Comparison of ENCODE assay signal across 8 cellular contexts in genomic region chr3:133570139-133570936, GRCh38. TPM values are rescaled to one million over a fixed set of nuclear protein-coding genes. Genes with fewer than 3 reads are reported as not detected.
A peak's percentile ranks its signal among the peaks of the same experiment; 100 is the strongest.
DNase-seq lines count a peak whose midpoint lies in the region; ATAC-seq lines count a peak whose summit lies in the region.

No MANE protein-coding gene starts in this region.

- no peaks in the 10 kb centered on the region for H3K9me3 ChIP-seq in HUES48 (ENCODE audit: control insufficient read depth, insufficient read depth, low read length)
- no peaks in the 10 kb centered on the region for H3K9me3 ChIP-seq in muscle layer of duodenum (ENCODE audit: control insufficient read depth in 1 of 2, low read length in 2 of 2)

- no peak overlapping the region; the same call in 1 of the 2 replicates for H3K9ac ChIP-seq in HUES48 (ENCODE audit: low read depth, low read length)

- DNase-seq in AG08396 (ENCODE audit: low spot score) = peak; percentile 53
- DNase-seq in dermis microvascular lymphatic vessel endothelial cell (ENCODE audit: low read depth in 2 of 2) = peak; percentile 87 to 95
- DNase-seq in NCI-H748 treated with DMSO at 0.1 percent for 48 hours (lab: John Stamatoyannopoulos, UW) = no peak
- no peak for DNase-seq in GOT3 (lab: John Stamatoyannopoulos, UW)
- DNase-seq in activated naive CD4-positive, alpha-beta T cell treated with anti-CD3 and anti-CD28 coated beads, Interleukin-2, amount 50 U/mL, for 16 hours = no peak

- H3K36me3 ChIP-seq in HUES48 (ENCODE audit: control insufficient read depth, insufficient read depth, low read length) (peaks cover 5% of the 10 kb centered on the region), muscle layer of duodenum (ENCODE audit: control insufficient read depth in 1 of 2, insufficient read depth in 2 of 2, low read length in 2 of 2) (no peaks in the 10 kb centered on the region)

- ATAC-seq in HG03039 (IDR thresholded peaks at IDR 0.05; ENCODE audit: unreplicated experiment) = no peak

- H3K4me3 ChIP-seq in HUES48 (ENCODE audit: low read depth, low read length) (no peak overlapping the region), muscle layer of duodenum (ENCODE audit: low read depth in 1 of 2, low read length in 2 of 2) (no peak overlapping the region)

- H3K27me3 ChIP-seq in HUES48 (ENCODE audit: control insufficient read depth, insufficient read depth, low read length) = no peaks in the 10 kb centered on the region
- no peaks in the 10 kb centered on the region for H3K27me3 ChIP-seq in muscle layer of duodenum (ENCODE audit: low read depth, low read length)

- H3K4me1 ChIP-seq in HUES48 (ENCODE audit: control insufficient read depth, insufficient read depth, low read length) = peaks cover 16% of the 10 kb centered on the region
- H3K4me1 ChIP-seq in muscle layer of duodenum (ENCODE audit: control insufficient read depth in 1 of 2, insufficient read depth in 2 of 2, low read length in 2 of 2) = peaks cover 12 to 15% of the 10 kb centered on the region in 2 donors

- peak overlapping the region; percentile 68 for H3K27ac ChIP-seq in HUES48 (ENCODE audit: low read depth, low read length)
- peak overlapping the region; percentile 21 for H3K27ac ChIP-seq in muscle layer of duodenum (ENCODE audit: low read length)

RNA-seq across cellular contexts. Expression of gene CDV3, which starts 3.1 kb away (rescaled TPM):
- 152 and 154 TPM in 2 replicates for total RNA-seq in dermis microvascular lymphatic vessel endothelial cell

Comparison
In these comparisons a context has a peak if more than half of its experiments do, and no peak if none do; other contexts are left out.
1. DNase-seq: peak in AG08396 (single experiment) and dermis microvascular lymphatic vessel endothelial cell (2 of 2); none in NCI-H748 treated with DMSO at 0.1 percent for 48 hours (single experiment), GOT3 (single experiment) and activated naive CD4-positive, alpha-beta T cell treated with anti-CD3 and anti-CD28 coated beads, Interleukin-2, amount 50 U/mL, for 16 hours (single experiment).